ENCODE assay signal across 8 cellular contexts in the genomic region with DNA sequence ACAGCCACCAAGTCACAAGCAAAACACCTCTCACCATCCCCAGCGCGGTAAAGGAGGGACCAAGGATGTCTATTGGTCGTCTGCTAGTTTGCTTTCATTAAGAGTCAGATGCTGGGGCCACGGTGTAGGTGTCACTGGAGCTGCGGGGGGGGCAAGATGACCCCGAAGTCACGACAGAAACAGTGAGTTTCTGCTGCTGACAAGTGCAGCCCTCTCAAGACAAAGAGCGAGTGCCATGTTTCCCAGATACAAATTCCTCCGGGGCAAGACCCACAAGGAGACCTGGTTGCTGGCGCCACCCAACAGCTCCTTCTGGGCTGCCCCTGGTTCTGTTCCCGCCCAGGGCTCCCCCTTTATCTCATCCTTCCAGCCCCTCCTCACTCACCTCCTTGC. TPM values are rescaled to one million over a fixed set of nuclear protein-coding genes. Genes with fewer than 3 reads are reported as not detected.
DNase-seq lines count a peak whose midpoint lies in the region; ATAC-seq and TF ChIP-seq lines count a peak whose summit lies in the region.

No MANE protein-coding gene starts in this region.

- ATAC-seq in HG02642 (IDR thresholded peaks at IDR 0.05; ENCODE audit: poor library complexity, unreplicated experiment) (peak; percentile 16), GM19463 (IDR thresholded peaks at IDR 0.05; ENCODE audit: unreplicated experiment) (no peak)

- 0 to 1% (median 0%) methylated on average over 11 of the region's 11 CpGs for WGBS in spleen, 5 donors

- H3F3A ChIP-seq in PC-9 (ENCODE audit: insufficient read depth, low read depth): peaks cover 7% of the 10 kb centered on the region; the same call in 1 of the 2 replicates

- H3K4me3 ChIP-seq in GM06990 (replicated peaks; ENCODE audit: low read depth, low read length) (peak overlapping the region; percentile 90), PC-9 (peak overlapping the region; percentile 97), ascending aorta (peak overlapping the region; percentile 96 to 99), iPS-18c (ENCODE audit: insufficient read depth, low read depth, low read length) (peak overlapping the region; percentile 83), spleen (peak overlapping the region; percentile 77 to 93 (median 90))

- intact Hi-C loops in PC-9 (cut with micrococcal nuclease; ENCODE audit: unreplicated experiment): loop anchor here (5.0 to 10.0 kb wide), 2 partner anchors 47 to 299 kb away; partner anchors contain the start of genes CAMKK1, CYB5D2 and ZZEF1
- intact Hi-C loops in ascending aorta (cut with DNase I): loop anchor here (5.0 to 10.0 kb wide), 4 partner anchors 47 to 227 kb away; partner anchors contain the start of genes CAMKK1, EMC6 and TAX1BP3
- intact Hi-C loops in spleen (cut with DNase I; ENCODE audit: low total_unique reads): no loop called here

- no peak for TF ChIP-seq CTCF in GM06990 (IDR thresholded peaks at IDR 0.05; ENCODE audit: insufficient read depth, low read length, poor library complexity, severe bottlenecking)
- TF ChIP-seq CTCF in PC-9 (conservative IDR thresholded peaks at IDR 0.05): no peak
- TF ChIP-seq CTCF in ascending aorta (IDR thresholded peaks at IDR 0.05): no peak
- TF ChIP-seq CTCF in spleen (IDR thresholded peaks at IDR 0.05 in 8 of 11, conservative IDR thresholded peaks at IDR 0.05 in 3 of 11): no peak

- POLR2A ChIA-PET in PC-9 (lab: Charles Lee; ENCODE audit: unreplicated experiment): interaction anchor here (0.6 kb wide), 2 partner anchors 90 to 565 kb away, joined by 4 to 19 read pairs; no protein-coding TSS in a partner anchor

- peaks cover 10% of the 10 kb centered on the region for H3K4me1 ChIP-seq in PC-9 (replicated peaks; ENCODE audit: insufficient read depth)
- peaks cover 0 to 11% of the 10 kb centered on the region in 2 donors for H3K4me1 ChIP-seq in ascending aorta
- peaks cover 10 to 59% (median 30%) of the 10 kb centered on the region in 6 donors for H3K4me1 ChIP-seq in spleen

- H3K4me2 ChIP-seq in PC-9: peak overlapping the region; percentile 83

- TF ChIP-seq POLR2A in spleen (IDR thresholded peaks at IDR 0.05): no peak

- H3K79me2 ChIP-seq in PC-9 (ENCODE audit: low read depth): peaks cover 37% of the 10 kb centered on the region

- BruUV-seq in PC-9 (replicated peaks; lab: Mats Ljungman, UMichigan): no TSS peak

- CTCF ChIA-PET in PC-9 (lab: Charles Lee): interaction anchor here (0.6 kb wide), 1 partner anchor 220 kb away, joined by 3 read pairs; no protein-coding TSS in a partner anchor

- H2AFZ ChIP-seq in PC-9: peak overlapping the region; percentile 98

- peaks cover 18% of the 10 kb centered on the region; the same call in 1 of the 2 replicates for H4K20me1 ChIP-seq in PC-9 (ENCODE audit: insufficient read depth)

- no peaks in the 10 kb centered on the region; the same call in none of the 2 replicates for H3K36me3 ChIP-seq in GM06990 (ENCODE audit: control insufficient read depth, insufficient read depth, low read length)
- H3K36me3 ChIP-seq in PC-9 (ENCODE audit: low read depth): 0 out of 2 replicates have a peak, but pooled peaks cover under 1% of the 10 kb centered on the region
- H3K36me3 ChIP-seq in ascending aorta: peaks cover 9 to 20% of the 10 kb centered on the region in 2 donors
- peaks cover 0 to 42% (median 20%) of the 10 kb centered on the region in 6 donors for H3K36me3 ChIP-seq in spleen

- peak; percentile 46 for DNase-seq in GM06990 (ENCODE audit: extremely low read depth, insufficient read length)
- DNase-seq in PC-9: peak; percentile 30 to 49
- DNase-seq in ascending aorta (ENCODE audit: low spot score in 2 of 2): no peak
- no peak for DNase-seq in spleen
- DNase-seq in mesenteric fat pad (ENCODE audit: low spot score): no peak

- H3K27ac ChIP-seq in PC-9 (no peak overlapping the region), ascending aorta (peak overlapping the region; percentile 87 to 92), spleen (peak overlapping the region; percentile 74 to 95 (median 89))

- no peaks in the 10 kb centered on the region for H3K9me2 ChIP-seq in PC-9 (ENCODE audit: insufficient read depth)

- H3K9me3 ChIP-seq in PC-9 (ENCODE audit: insufficient read depth, low read depth): no peaks in the 10 kb centered on the region
- H3K9me3 ChIP-seq in ascending aorta: no peaks in the 10 kb centered on the region
- H3K9me3 ChIP-seq in iPS-18c (ENCODE audit: control insufficient read depth, insufficient read depth, low read length): no peaks in the 10 kb centered on the region
- no peaks in the 10 kb centered on the region for H3K9me3 ChIP-seq in spleen

- H3K27me3 ChIP-seq in GM06990 (replicated peaks; ENCODE audit: control insufficient read depth, insufficient read depth, low read length) (no peaks in the 10 kb centered on the region; the same call in 1 of the 2 replicates), PC-9 (ENCODE audit: insufficient read depth, low read depth) (no peaks in the 10 kb centered on the region), ascending aorta (no peaks in the 10 kb centered on the region), spleen (replicated peaks in 1 of 7) (no peaks in the 10 kb centered on the region)

RNA-seq across cellular contexts. Expression of gene NCBP3, which starts 0.7 kb away (rescaled TPM):
- total RNA-seq in PC-9 (2021): 48.2 and 58.5 TPM in 2 replicates
- 3.9 TPM for total RNA-seq in ascending aorta
- 10 to 100 TPM; 24.9 to 43.9 (median 39.8) TPM for total RNA-seq in spleen
- polyA plus RNA-seq in spleen: 10 to 100 TPM; 13.0 to 22.8 (median 20.6) TPM
- 27.5 TPM for total RNA-seq in mesenteric fat pad

RNA-seq across cellular contexts. Expression of gene ITGAE, which starts 44.4 kb away (rescaled TPM):
- total RNA-seq in PC-9 (2021): 48.7 and 52.8 TPM in 2 replicates
- 15.8 TPM for total RNA-seq in ascending aorta
- total RNA-seq in spleen: 10 to 100 TPM; 20.3 to 31.4 (median 26.3) TPM
- polyA plus RNA-seq in spleen: 10 to 100 TPM; 75.2 to 91.1 (median 78.3) TPM
- total RNA-seq in mesenteric fat pad: 19.8 TPM

RNA-seq across cellular contexts. Expression of gene CAMKK1, which starts 47.5 kb away (rescaled TPM):
- total RNA-seq in PC-9 (2021) (16.3 and 19.5 TPM in 2 replicates), ascending aorta (3.6 TPM), spleen (10 to 100 TPM in 2 of 7 donors, 1 to 10 TPM in 5; 7.7 to 13.0 (median 8.8) TPM), mesenteric fat pad (4.9 TPM)
- 10 to 100 TPM in 1 of 3 donors, 1 to 10 TPM in 2; 5.2 to 10.0 (median 10.0) TPM for polyA plus RNA-seq in spleen

Comparison
In these comparisons a context has a peak if more than half of its experiments do, and no peak if none do; other contexts are left out.
1. DNase-seq: peak in GM06990 (single experiment) and PC-9 (2 of 2); none in ascending aorta (0 of 2), spleen (single experiment) and mesenteric fat pad (single experiment).
2. Peak in every context shown above with its lines, with median percentiles within 50 percentile points of each other: H3K4me3 ChIP-seq.